10 cellular contexts compared by ENCODE assay signal in genomic region chr1:84480658-84481057, GRCh38. TPM values are rescaled to one million over a fixed set of nuclear protein-coding genes. Genes with fewer than 3 reads are reported as not detected.
A peak's percentile ranks its signal among the peaks of the same experiment; 100 is the strongest.
DNase-seq lines count a peak whose midpoint lies in the region; ATAC-seq and TF ChIP-seq lines count a peak whose summit lies in the region.
"Had no signal": no experiment of that assay in that cellular context is flagged by ENCODE, and none has a peak within 500 bp of the region (broad histone marks: within the 10 kb centered on the region; RNA-seq: fewer than 3 reads in every experiment).

No MANE protein-coding gene starts in this region.

- H3K4me1 Mint-ChIP-seq in activated naive CD4-positive, alpha-beta T cell treated with anti-CD3 and anti-CD28 coated beads, Interleukin-2, amount 50 U/mL, for 24 hours, result peaks cover 49% of the 10 kb centered on the region

- H3K79me2 ChIP-seq in PC-9 (ENCODE audit: low read depth), result peaks cover 56% of the 10 kb centered on the region

- H2AFZ ChIP-seq in PC-9, result no peak overlapping the region

- ATAC-seq in activated naive CD4-positive, alpha-beta T cell treated with anti-CD3 and anti-CD28 coated beads, Interleukin-2, amount 50 U/mL, for 72 hours, result no peak
- no peak for ATAC-seq in GM19328 (IDR thresholded peaks at IDR 0.05; ENCODE audit: unreplicated experiment)
- ATAC-seq in GM19397 (IDR thresholded peaks at IDR 0.05; ENCODE audit: unreplicated experiment), result no peak

- no peak for TF ChIP-seq POLR2A in suprapubic skin (IDR thresholded peaks at IDR 0.05)

- TF ChIP-seq EP300 in suprapubic skin (IDR thresholded peaks at IDR 0.05), result no peak

- no peak overlapping the region for H3K27ac ChIP-seq in PC-9
- no peak overlapping the region for H3K27ac ChIP-seq in suprapubic skin

- peak overlapping the region; percentile 100 for H3K4me3 Mint-ChIP-seq in activated naive CD4-positive, alpha-beta T cell treated with anti-CD3 and anti-CD28 coated beads, Interleukin-2, amount 50 U/mL, for 24 hours

- peaks cover 16% of the 10 kb centered on the region for H3K9me3 Mint-ChIP-seq in activated naive CD4-positive, alpha-beta T cell treated with anti-CD3 and anti-CD28 coated beads, Interleukin-2, amount 50 U/mL, for 24 hours
- peaks cover 15 to 17% of the 10 kb centered on the region in 2 donors for H3K9me3 Mint-ChIP-seq in activated naive CD4-positive, alpha-beta T cell treated with anti-CD3 and anti-CD28 coated beads, Interleukin-2, amount 50 U/mL, for 72 hours

- H4K20me1 ChIP-seq in PC-9 (ENCODE audit: insufficient read depth), result peaks cover 19% of the 10 kb centered on the region

- H3K27ac Mint-ChIP-seq in activated naive CD4-positive, alpha-beta T cell treated with anti-CD3 and anti-CD28 coated beads, Interleukin-2, amount 50 U/mL, for 24 hours, result no peak overlapping the region
- H3K27ac Mint-ChIP-seq in activated naive CD4-positive, alpha-beta T cell treated with anti-CD3 and anti-CD28 coated beads, Interleukin-2, amount 50 U/mL, for 72 hours, result no peak overlapping the region

- H3K36me3 ChIP-seq in PC-9 (ENCODE audit: low read depth) (peaks cover 44% of the 10 kb centered on the region), suprapubic skin (peaks cover 26% of the 10 kb centered on the region)

- peaks cover 9% of the 10 kb centered on the region for H3K27me3 Mint-ChIP-seq in activated naive CD4-positive, alpha-beta T cell treated with anti-CD3 and anti-CD28 coated beads, Interleukin-2, amount 50 U/mL, for 24 hours

- peaks cover 4% of the 10 kb centered on the region for H3K9me3 ChIP-seq in PC-9 (ENCODE audit: insufficient read depth, low read depth)
- no peaks in the 10 kb centered on the region for H3K9me3 ChIP-seq in suprapubic skin

- H3K9me2 ChIP-seq in PC-9 (ENCODE audit: insufficient read depth), result no peaks in the 10 kb centered on the region

- H3K27me3 ChIP-seq in PC-9 (ENCODE audit: insufficient read depth, low read depth), result no peaks in the 10 kb centered on the region
- peaks cover 21% of the 10 kb centered on the region for H3K27me3 ChIP-seq in suprapubic skin

- H3K4me3 ChIP-seq in PC-9 (peak overlapping the region; percentile 67), fibroblast of mammary gland (ENCODE audit: control insufficient read depth, low read depth, low read length) (peak overlapping the region; percentile 93), suprapubic skin (peak overlapping the region; percentile 87)

- WGBS in suprapubic skin, result 74% methylated on average over 4 of the region's 4 CpGs

- POLR2A ChIA-PET in PC-9 (lab: Charles Lee; ENCODE audit: unreplicated experiment), result interaction anchor here (0.6 kb wide), 2 partner anchors 26 to 139 kb away, joined by 3 read pairs; partner anchors contain the start of genes GNG5 and SPATA1

- CTCF ChIA-PET in PC-9 (lab: Charles Lee), result interaction anchor here (0.5 kb wide), 1 partner anchor 776 kb away, joined by 7 read pairs; no protein-coding TSS in a partner anchor

- peaks cover 32% of the 10 kb centered on the region for H3K36me3 Mint-ChIP-seq in activated naive CD4-positive, alpha-beta T cell treated with anti-CD3 and anti-CD28 coated beads, Interleukin-2, amount 50 U/mL, for 24 hours
- peaks cover 27 to 51% of the 10 kb centered on the region in 2 donors for H3K36me3 Mint-ChIP-seq in activated naive CD4-positive, alpha-beta T cell treated with anti-CD3 and anti-CD28 coated beads, Interleukin-2, amount 50 U/mL, for 72 hours

- H3F3A ChIP-seq in PC-9 (ENCODE audit: insufficient read depth, low read depth), result no peaks in the 10 kb centered on the region

- TF ChIP-seq CTCF in PC-9 (conservative IDR thresholded peaks at IDR 0.05) (no peak), fibroblast of mammary gland (conservative IDR thresholded peaks at IDR 0.05; ENCODE audit: control insufficient read depth, insufficient read depth, low read depth, low read length) (no peak), suprapubic skin (IDR thresholded peaks at IDR 0.05) (no peak)

- peak overlapping the region; percentile 87 for H3K4me2 ChIP-seq in PC-9

- BruUV-seq in PC-9 (replicated peaks; lab: Mats Ljungman, UMichigan), result no TSS peak

- H3K4me1 ChIP-seq in PC-9 (replicated peaks; ENCODE audit: insufficient read depth) (peaks cover 22% of the 10 kb centered on the region), suprapubic skin (peaks cover 19% of the 10 kb centered on the region)

- intact Hi-C loops in PC-9 (cut with micrococcal nuclease; ENCODE audit: unreplicated experiment), result no loop called here

- no peak for DNase-seq in activated naive CD4-positive, alpha-beta T cell treated with anti-CD3 and anti-CD28 coated beads, Interleukin-2, amount 50 U/mL, for 72 hours (ENCODE audit: low spot score in 2 of 2)
- DNase-seq in PC-9 (no peak), fibroblast of mammary gland (ENCODE audit: low read depth) (no peak), suprapubic skin (ENCODE audit: low spot score in 2 of 2) (no peak), NCI-H1694 (lab: John Stamatoyannopoulos, UW) (no peak)
- DNase-seq: hippocampal formation, NCI-H187 treated with DMSO at 0.1 percent for 48 hours had no signal

RNA-seq across cellular contexts. Expression of gene RPF1, which starts 1.6 kb away (rescaled TPM):
- total RNA-seq in activated naive CD4-positive, alpha-beta T cell treated with anti-CD3 and anti-CD28 coated beads, Interleukin-2, amount 50 U/mL, for 72 hours, result 10 to 100 TPM; 44.6 to 62.5 TPM
- total RNA-seq in PC-9 (2021), result 18.9 and 23.4 TPM in 2 replicates
- total RNA-seq in suprapubic skin, result 10 to 100 TPM; 26.0 to 42.2 (median 39.1) TPM

RNA-seq across cellular contexts. Expression of gene SPATA1, which starts 25.5 kb away (rescaled TPM):
- total RNA-seq in activated naive CD4-positive, alpha-beta T cell treated with anti-CD3 and anti-CD28 coated beads, Interleukin-2, amount 50 U/mL, for 72 hours, result 1 to 10 TPM in 1 of 2 donors, under 1 TPM in 1; 0.96 to 3.0 TPM
- total RNA-seq in PC-9 (2021), result 1.9 and 2.8 TPM in 2 replicates
- 1 to 10 TPM in 1 of 4 donors, not detected in 3; 1.7 TPM for total RNA-seq in suprapubic skin

RNA-seq across cellular contexts. Expression of gene GNG5, which starts 25.7 kb away (rescaled TPM):
- 100 to 1,000 TPM; 116 to 133 TPM for total RNA-seq in activated naive CD4-positive, alpha-beta T cell treated with anti-CD3 and anti-CD28 coated beads, Interleukin-2, amount 50 U/mL, for 72 hours
- total RNA-seq in PC-9 (2021) (69.9 and 98.8 TPM in 2 replicates), suprapubic skin (100 to 1,000 TPM in 1 of 4 donors, 10 to 100 TPM in 3; 81.0 to 113 (median 88.2) TPM)
